ENCODE assay signal across 25 cellular contexts in the genomic region with DNA sequence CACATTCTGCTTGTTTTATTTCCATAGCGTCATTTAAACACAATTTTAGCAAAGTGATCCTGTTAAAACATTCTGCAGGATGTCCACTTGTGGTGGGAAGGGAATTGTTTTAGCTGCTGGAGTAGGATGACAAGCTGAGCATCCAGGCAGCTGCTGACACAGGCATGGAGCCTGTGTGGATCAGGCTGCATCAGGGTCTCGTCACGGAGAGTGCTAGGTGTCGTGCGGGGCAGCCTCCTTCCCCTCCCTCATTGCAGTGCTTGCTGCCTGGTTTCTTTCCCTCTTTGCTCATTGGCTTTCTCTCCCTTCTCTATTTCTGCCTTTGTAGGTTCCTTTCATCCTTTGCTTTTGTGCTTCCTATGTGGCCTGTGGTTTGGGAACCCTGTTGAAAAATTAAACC.
"Had no signal": no experiment of that assay in that cellular context is flagged by ENCODE, and none has a peak within 500 bp of the region (broad histone marks: within the 10 kb centered on the region; RNA-seq: fewer than 3 reads in every experiment).

No MANE protein-coding gene starts in this region.

- H3K4me3 ChIP-seq: gastroesophageal sphincter, heart left ventricle, lower lobe of right lung, right lobe of liver, skin epidermis, tibial nerve had no signal

- H3K36me3 Mint-ChIP-seq: activated naive CD4-positive, alpha-beta T cell treated with anti-CD3 and anti-CD28 coated beads, Interleukin-2, amount 50 U/mL, for 72 hours; naive thymus-derived CD4-positive, alpha-beta T cell; WTC11 had no signal

- H3K4me1 ChIP-seq: gastroesophageal sphincter, lower lobe of right lung, right lobe of liver, tibial nerve had no signal

- H3K4me1 Mint-ChIP-seq: activated T-helper 17 cell treated with anti-CD3 and anti-CD28 coated beads, Interleukin-2, amount 50 U/mL, for 72 hours; naive thymus-derived CD4-positive, alpha-beta T cell; neural crest cell; WTC11 had no signal

- ATAC-seq: activated naive CD4-positive, alpha-beta T cell treated with anti-CD3 and anti-CD28 coated beads, Interleukin-2, amount 50 U/mL, for 72 hours; activated T-helper 17 cell treated with anti-CD3 and anti-CD28 coated beads, Interleukin-2, amount 50 U/mL, for 72 hours; gastroesophageal sphincter; left colon; lower lobe of right lung; naive thymus-derived CD4-positive, alpha-beta T cell; right lobe of liver; WTC11 had no signal

- H3K4me3 Mint-ChIP-seq: activated T-cell treated with anti-CD3 and anti-CD28 coated beads, Interleukin-2, amount 50 U/mL, for 24 hours; activated T-helper 17 cell treated with anti-CD3 and anti-CD28 coated beads, Interleukin-2, amount 50 U/mL, for 72 hours; endodermal cell; naive thymus-derived CD4-positive, alpha-beta T cell; neural crest cell; stimulated activated naive CD8-positive, alpha-beta T cell treated with anti-CD3 and anti-CD28 coated beads, Interleukin-15, Interleukin-2, amounts not matched to agents 100 ng/mL and 50 ng/mL, for 24 hours; WTC11 had no signal

- H3K36me3 ChIP-seq: lower lobe of right lung, right lobe of liver, tibial nerve had no signal

- H3K27me3 ChIP-seq: gastroesophageal sphincter, heart left ventricle, right lobe of liver, tibial nerve had no signal

- H3K9me3 ChIP-seq: gastroesophageal sphincter, heart left ventricle, lower lobe of right lung, right lobe of liver, tibial nerve had no signal

- H3K27ac ChIP-seq: gastroesophageal sphincter, lower lobe of right lung, right lobe of liver, tibial nerve had no signal

- FAIRE-seq: bronchial epithelial cell, keratinocyte had no signal

- H3K9me3 Mint-ChIP-seq: activated naive CD4-positive, alpha-beta T cell treated with anti-CD3 and anti-CD28 coated beads, Interleukin-2, amount 50 U/mL, for 72 hours; activated T-cell treated with anti-CD3 and anti-CD28 coated beads, Interleukin-2, amount 50 U/mL, for 24 hours; activated T-helper 17 cell treated with anti-CD3 and anti-CD28 coated beads, Interleukin-2, amount 50 U/mL, for 72 hours; endodermal cell; neural crest cell; stimulated activated naive CD8-positive, alpha-beta T cell treated with anti-CD3 and anti-CD28 coated beads, Interleukin-15, Interleukin-2, amounts not matched to agents 100 ng/mL and 50 ng/mL, for 24 hours; WTC11 had no signal

- H3K27ac Mint-ChIP-seq: activated naive CD4-positive, alpha-beta T cell treated with anti-CD3 and anti-CD28 coated beads, Interleukin-2, amount 50 U/mL, for 72 hours; activated T-cell treated with anti-CD3 and anti-CD28 coated beads, Interleukin-2, amount 50 U/mL, for 24 hours; activated T-helper 17 cell treated with anti-CD3 and anti-CD28 coated beads, Interleukin-2, amount 50 U/mL, for 72 hours; endodermal cell; naive thymus-derived CD4-positive, alpha-beta T cell; stimulated activated naive CD8-positive, alpha-beta T cell treated with anti-CD3 and anti-CD28 coated beads, Interleukin-15, Interleukin-2, amounts not matched to agents 100 ng/mL and 50 ng/mL, for 24 hours; WTC11 had no signal

- DNase-seq: activated CD8-positive, alpha-beta memory T cell treated with anti-CD3 and anti-CD28 coated beads, Interleukin-2, amount 50 U/mL, for 4 hours; activated T-cell treated with anti-CD3 and anti-CD28 coated beads, Interleukin-2, amount 50 U/mL, for 24 hours; cerebellar nuclear complex; cortex of kidney; endodermal cell; heart left ventricle; left colon; lower lobe of right lung; mesendoderm; naive thymus-derived CD4-positive, alpha-beta T cell; posterior cingulate gyrus; right lobe of liver; stimulated activated CD4-positive, alpha-beta T cell treated with anti-CD3 and anti-CD28 coated beads, Interleukin-1b, Interleukin-23, amount 100 ng/mL, for 48 hours; substantia nigra; T-helper 9 cell had no signal
